In the genomic region with DNA sequence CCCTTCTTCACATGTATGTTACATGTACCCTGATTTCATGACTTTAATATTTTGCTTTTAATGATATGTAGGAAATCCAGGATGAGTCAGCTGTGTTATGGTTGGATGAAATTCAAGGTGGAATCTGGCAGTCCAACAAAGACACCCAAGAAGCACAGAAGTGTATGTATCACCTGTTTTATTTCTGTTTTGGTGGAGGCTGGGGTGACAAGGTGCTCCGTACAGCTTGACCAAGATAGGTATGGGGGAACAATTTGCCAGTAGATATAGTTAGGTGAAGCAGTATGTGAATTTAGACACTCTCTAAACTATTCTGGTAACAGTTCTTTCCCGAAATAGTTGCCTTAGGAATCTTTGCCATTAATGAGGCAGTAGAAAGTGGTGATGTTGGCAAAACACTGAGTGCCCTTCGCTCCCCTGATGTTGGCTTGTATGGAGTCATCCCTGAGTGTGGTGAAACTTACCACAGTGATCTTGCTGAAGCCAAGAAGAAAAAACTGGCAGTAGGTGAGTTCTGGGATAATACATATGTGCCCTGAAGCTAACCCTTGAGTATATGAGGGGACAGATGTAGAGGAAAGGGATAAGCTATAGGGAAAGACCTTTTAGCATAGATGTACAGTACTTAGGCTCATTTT, we compare ENCODE assay signal across 13 cellular contexts.
DNase-seq lines count a peak whose midpoint lies in the region; ATAC-seq lines count a peak whose summit lies in the region.
"Had no signal": no experiment of that assay in that cellular context is flagged by ENCODE, and none has a peak within 500 bp of the region (broad histone marks: within the 10 kb centered on the region; RNA-seq: fewer than 3 reads in every experiment).

No MANE protein-coding gene starts in this region.

- intact Hi-C loops in left ventricle myocardium superior (cut with micrococcal nuclease) (no loop called here), right cardiac atrium (cut with DNase I) (no loop called here)

- WGBS in right cardiac atrium: 74% methylated on average over 3 of the region's 3 CpGs

- peaks cover 51% of the 10 kb centered on the region for H3K36me3 ChIP-seq in effector memory CD4-positive, alpha-beta T cell (ENCODE audit: control insufficient read depth, insufficient read depth, low read length)

- no peak for DNase-seq in left ventricle myocardium superior
- DNase-seq in right cardiac atrium: no peak
- peak; percentile 40 for DNase-seq in myocyte (ENCODE audit: low read depth)
- DNase-seq in SKM-1 treated with dmso at 0.1 percent for 144 hours (lab: John Stamatoyannopoulos, UW; ENCODE audit: unreplicated experiment): no peak
- no peak for DNase-seq in effector memory CD4-positive, alpha-beta T cell
- DNase-seq in medulla oblongata (ENCODE audit: extremely low spot score): no peak
- DNase-seq: activated B cell treated with CpG ODN at 0.5 μM for 24 hours; effector CD4-positive, alpha-beta T cell; glutamatergic neuron; NCI-H1105 treated with DMSO at 0.1 percent for 48 hours; NCI-H345 had no signal

- H3K9me3 ChIP-seq in right cardiac atrium (ENCODE audit: control insufficient read depth, low read length): no peaks in the 10 kb centered on the region
- no peaks in the 10 kb centered on the region for H3K9me3 ChIP-seq in effector memory CD4-positive, alpha-beta T cell (ENCODE audit: control insufficient read depth, low read length)

- H3K27me3 ChIP-seq in right cardiac atrium (ENCODE audit: control insufficient read depth, insufficient read depth): no peaks in the 10 kb centered on the region
- no peaks in the 10 kb centered on the region for H3K27me3 ChIP-seq in effector memory CD4-positive, alpha-beta T cell (replicated peaks; ENCODE audit: control insufficient read depth, insufficient read depth, low read length, poor library complexity, severe bottlenecking)

- peaks cover 4% of the 10 kb centered on the region for H3K4me1 ChIP-seq in right cardiac atrium (ENCODE audit: control insufficient read depth, insufficient read depth, low read length)
- H3K4me1 ChIP-seq in effector memory CD4-positive, alpha-beta T cell (ENCODE audit: control insufficient read depth, insufficient read depth, low read length, poor library complexity, severe bottlenecking): no peaks in the 10 kb centered on the region

- H3K27ac ChIP-seq in right cardiac atrium (ENCODE audit: low read length): no peak overlapping the region
- H3K27ac ChIP-seq in cingulate gyrus (ENCODE audit: low read depth, low read length): peak overlapping the region; percentile 98
- no peak overlapping the region for H3K27ac ChIP-seq in effector memory CD4-positive, alpha-beta T cell (ENCODE audit: insufficient read depth, low read length, poor library complexity, severe bottlenecking)

- no peak overlapping the region for H3K4me3 ChIP-seq in right cardiac atrium (ENCODE audit: low read length)
- no peak overlapping the region for H3K4me3 ChIP-seq in effector memory CD4-positive, alpha-beta T cell (ENCODE audit: insufficient read depth, low read depth, low read length, poor library complexity, severe bottlenecking)

- peak; percentile 5 for ATAC-seq in left ventricle myocardium superior
- ATAC-seq in right cardiac atrium: no peak
- ATAC-seq in GM21381 (IDR thresholded peaks at IDR 0.05; ENCODE audit: unreplicated experiment): no peak
